14 cellular contexts compared by ENCODE assay signal in genomic region chr5:61159070-61159469, GRCh38.
"Had no signal": no experiment of that assay in that cellular context is flagged by ENCODE, and none has a peak within 500 bp of the region (broad histone marks: within the 10 kb centered on the region; RNA-seq: fewer than 3 reads in every experiment).

No MANE protein-coding gene starts in this region.

- H3K27me3 Mint-ChIP-seq: activated CD4-positive, alpha-beta memory T cell treated with anti-CD3 and anti-CD28 coated beads for 36 hours had no signal

- H3K4me3 ChIP-seq: lower lobe of right lung, tibial nerve had no signal

- H3K27ac ChIP-seq: epithelial cell of prostate, lower lobe of right lung, parathyroid adenoma, tibial nerve, VCaP had no signal

- H3K79me2 ChIP-seq: parathyroid adenoma had no signal

- DNase-seq: activated CD4-positive, alpha-beta memory T cell treated with anti-CD3 and anti-CD28 coated beads for 36 hours; activated naive CD4-positive, alpha-beta T cell; central memory CD4-positive, alpha-beta T cell; effector memory CD4-positive, alpha-beta T cell; lower lobe of right lung; retina; stimulated activated CD4-positive, alpha-beta T cell treated with anti-CD3 and anti-CD28 coated beads, Interleukin-4, amount 100 ng/mL, for 4 hours; T-helper 9 cell had no signal

- H3K9me3 ChIP-seq: lower lobe of right lung had no signal

- H2AFZ ChIP-seq: parathyroid adenoma had no signal

- H3K9ac ChIP-seq: parathyroid adenoma had no signal

- ATAC-seq: lower lobe of right lung had no signal

- H3K4me3 Mint-ChIP-seq: activated CD4-positive, alpha-beta memory T cell treated with anti-CD3 and anti-CD28 coated beads for 36 hours; mesothelial cell of epicardium had no signal

- H3K27ac Mint-ChIP-seq: activated T-helper 1 cell treated with anti-CD3 and anti-CD28 coated beads, Interleukin-12 subunit alpha, Interleukin-12 subunit beta, Interleukin-2, Interleukin-4 antibody, amounts not matched to agents 30 ng/mL and 10 ng/mL and 1 ng/mL, durations not matched to agents 14 hours and 24 hours and 36 hours; mesothelial cell of epicardium had no signal

- H3K27me3 ChIP-seq: tibial nerve had no signal
